In genomic region chr4:61543976-61544375, GRCh38 we compare ENCODE assay signal across 1 cellular context.
TF ChIP-seq lines count a peak whose summit lies in the region.

No MANE protein-coding gene starts in this region.

TF ChIP-seq in HepG2, 621 proteins besides CTCF, POLR2A, EP300 and RAD21:
- TF ChIP-seq ZFP36L2 (CRISPR knock-in tag; IDR thresholded peaks at IDR 0.05) (no peak), CEBPB (IDR thresholded peaks at IDR 0.05; ENCODE audit: borderline replicate concordance, low read depth, low read length) (peak; percentile 15; the same call in 1 of the 2 replicates), REL (CRISPR knock-in tag; conservative IDR thresholded peaks at IDR 0.05) (no peak), MEF2D (CRISPR knock-in tag; IDR thresholded peaks at IDR 0.05) (no peak), NBN (conservative IDR thresholded peaks at IDR 0.05) (no peak), ZNF251 (CRISPR knock-in tag; IDR thresholded peaks at IDR 0.05) (no peak), ZNF660 (CRISPR knock-in tag; IDR thresholded peaks at IDR 0.05; ENCODE audit: borderline replicate concordance, low read depth) (no peak), HINFP (CRISPR knock-in tag; IDR thresholded peaks at IDR 0.05; ENCODE audit: low read depth) (no peak)
